ENCODE assay signal across 33 cellular contexts in the genomic region with DNA sequence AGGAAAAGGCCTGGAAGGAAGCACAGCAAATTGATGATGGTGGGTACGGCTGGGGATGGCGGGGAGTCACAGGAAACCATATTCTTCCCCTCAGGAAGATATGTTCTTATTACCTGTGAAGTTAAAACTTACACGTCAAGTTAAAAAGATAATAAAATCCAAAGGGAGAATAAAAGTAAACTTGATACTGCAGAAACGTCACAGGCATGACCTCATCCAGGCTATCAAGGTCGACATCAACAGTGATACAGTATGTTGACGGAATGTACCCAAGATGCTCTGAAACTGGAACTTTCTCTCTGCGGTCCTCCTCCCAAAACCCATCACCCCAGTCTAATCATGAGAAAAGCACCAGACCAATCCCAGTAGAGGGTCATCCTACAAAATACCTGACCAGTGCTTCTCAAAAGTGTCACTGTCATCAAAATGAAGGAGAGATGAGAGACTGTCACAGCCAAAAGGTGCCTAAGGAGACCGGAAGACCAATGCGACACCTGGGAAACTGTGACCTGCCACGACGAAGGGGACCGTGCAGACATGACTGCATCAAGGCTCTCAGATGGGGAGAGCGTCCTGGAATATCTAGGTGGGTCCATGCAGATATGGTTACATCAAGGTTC.
"Had no signal": no experiment of that assay in that cellular context is flagged by ENCODE, and none has a peak within 500 bp of the region (broad histone marks: within the 10 kb centered on the region; RNA-seq: fewer than 3 reads in every experiment).

No MANE protein-coding gene starts in this region.

- H3K27ac ChIP-seq: brain microvascular endothelial cell, esophagus muscularis mucosa, foreskin keratinocyte, gastrocnemius medialis, heart left ventricle had no signal

- H3K4me3 ChIP-seq: esophagus muscularis mucosa, gastrocnemius medialis, heart left ventricle had no signal

- FAIRE-seq: astrocyte, colon had no signal

- H3K4me1 ChIP-seq: foreskin keratinocyte had no signal

- DNase-seq: activated CD4-positive, alpha-beta memory T cell treated with anti-CD3 and anti-CD28 coated beads for 36 hours; activated CD4-positive, alpha-beta T cell treated with anti-CD3 and anti-CD28 coated beads for 36 hours; activated CD4-positive, alpha-beta T cell treated with anti-CD3 and anti-CD28 coated beads, Interleukin-2, amount 10 ng/mL, durations not matched to agents 24 days and 14 days; activated CD4-positive, CD25-positive, alpha-beta regulatory T cell; activated CD4-positive, CD25-positive, alpha-beta regulatory T cell treated with anti-CD3 and anti-CD28 coated beads, Interleukin-2, amount 50 U/mL, for 72 hours; activated CD8-positive, alpha-beta memory T cell treated with anti-CD3 and anti-CD28 coated beads, Interleukin-2, amount 50 U/mL, for 48 hours; activated gamma-delta T cell; activated naive CD4-positive, alpha-beta T cell; activated naive CD4-positive, alpha-beta T cell treated with anti-CD3 and anti-CD28 coated beads, Interleukin-2, amount 10 ng/mL, durations not matched to agents 7 days and 5 days; activated naive CD8-positive, alpha-beta T cell treated with anti-CD3 and anti-CD28 coated beads, Interleukin-2, amount 10 ng/mL, durations not matched to agents 7 days and 5 days; activated T-cell treated with anti-CD3 and anti-CD28 coated beads for 4 hours; activated T-cell treated with anti-CD3 and anti-CD28 coated beads, Interleukin-2, amount 50 U/mL, for 24 hours; activated T-cell treated with anti-CD3 and anti-CD28 coated beads, Interleukin-2, amount 50 U/mL, for 72 hours; amniotic stem cell; anterior cingulate cortex; brain microvascular endothelial cell; caudate nucleus; cortex of kidney; dermis blood vessel endothelial cell; effector CD4-positive, alpha-beta T cell; effector memory CD8-positive, alpha-beta T cell; erythroblast; foreskin keratinocyte; gastrocnemius medialis; glutamatergic neuron; heart left ventricle; T-helper 1 cell; T-helper 17 cell; T1000 had no signal

- H3K36me3 ChIP-seq: gastrocnemius medialis had no signal

- H3K9me3 ChIP-seq: esophagus muscularis mucosa, gastrocnemius medialis, heart left ventricle had no signal

- H3K27me3 ChIP-seq: brain microvascular endothelial cell, esophagus muscularis mucosa, foreskin keratinocyte, gastrocnemius medialis, heart left ventricle had no signal

- ATAC-seq: activated CD4-positive, alpha-beta T cell treated with anti-CD3 and anti-CD28 coated beads for 36 hours; activated naive CD4-positive, alpha-beta T cell treated with anti-CD3 and anti-CD28 coated beads, Interleukin-2, amount 50 U/mL, for 72 hours; activated T-cell treated with anti-CD3 and anti-CD28 coated beads, Interleukin-2, amount 50 U/mL, for 72 hours; effector memory CD8-positive, alpha-beta T cell; foreskin keratinocyte; gastrocnemius medialis; heart left ventricle; T-helper 17 cell had no signal
